Comparison of ENCODE assay signal across 13 cellular contexts in the genomic region with DNA sequence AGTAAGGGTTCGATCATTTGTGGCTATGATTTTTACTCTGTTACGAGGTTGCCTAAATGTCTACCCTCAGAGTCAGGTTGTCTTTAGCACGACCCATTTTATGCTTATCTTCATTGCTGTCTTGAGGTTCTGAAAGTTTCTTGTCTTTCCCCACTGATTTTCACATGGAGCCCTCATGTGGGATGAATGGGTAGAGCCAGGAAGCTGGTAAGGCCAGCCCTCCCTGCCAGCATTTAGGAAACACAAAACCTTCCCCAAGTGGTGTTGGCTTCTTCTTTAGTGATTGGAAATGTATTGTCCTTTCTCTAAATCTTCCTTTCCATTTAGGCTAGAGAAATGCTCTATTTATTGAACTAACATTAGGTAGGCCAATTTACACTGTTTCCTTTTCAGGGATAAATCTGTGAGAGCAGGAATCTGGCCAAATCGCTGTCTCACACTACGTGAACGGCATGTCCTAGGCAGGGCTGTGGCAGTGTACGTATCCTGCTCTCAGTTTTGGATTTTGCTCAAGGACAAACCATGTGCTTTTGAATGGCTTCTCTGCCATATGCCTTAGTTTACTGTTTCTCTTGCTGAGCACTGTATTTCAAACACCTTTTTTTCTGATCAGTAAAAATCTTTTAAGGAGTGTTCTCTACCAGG. TPM values are rescaled to one million over a fixed set of nuclear protein-coding genes. Genes with fewer than 3 reads are reported as not detected.
A peak's percentile ranks its signal among the peaks of the same experiment; 100 is the strongest.
DNase-seq lines count a peak whose midpoint lies in the region; ATAC-seq and TF ChIP-seq lines count a peak whose summit lies in the region.
"Had no signal": no experiment of that assay in that cellular context is flagged by ENCODE, and none has a peak within 500 bp of the region (broad histone marks: within the 10 kb centered on the region; RNA-seq: fewer than 3 reads in every experiment).

No MANE protein-coding gene starts in this region.

- no peaks in the 10 kb centered on the region for H3K9me3 ChIP-seq in left ventricle myocardium inferior (replicated peaks)
- no peaks in the 10 kb centered on the region for H3K9me3 ChIP-seq in prostate gland
- H3K9me3 ChIP-seq: thyroid gland had no signal

- ATAC-seq in GM18520 (IDR thresholded peaks at IDR 0.05; ENCODE audit: unreplicated experiment): no peak

- H3K4me3 ChIP-seq in AG09309 (ENCODE audit: control insufficient read depth, low read depth, low read length): no peak overlapping the region
- H3K4me3 ChIP-seq in left ventricle myocardium inferior: no peak overlapping the region
- H3K4me3 ChIP-seq in prostate gland: no peak overlapping the region
- H3K4me3 ChIP-seq: thyroid gland had no signal

- peak; percentile 27 for TF ChIP-seq CTCF in AG09309 (IDR thresholded peaks at IDR 0.05; ENCODE audit: control insufficient read depth, insufficient read depth, low read depth, low read length, missing control alignments)
- TF ChIP-seq CTCF in left ventricle myocardium inferior (IDR thresholded peaks at IDR 0.05; ENCODE audit: borderline replicate concordance): peak; percentile 53
- peak in 1 of 4 experiments; percentile 25 for TF ChIP-seq CTCF in prostate gland (IDR thresholded peaks at IDR 0.05)

- DNase-seq in AG09309 (ENCODE audit: low read depth) (no peak), astrocyte of the hippocampus (ENCODE audit: low read depth, low spot score) (peak; percentile 28), left ventricle myocardium inferior (peak; percentile 47), prostate gland (ENCODE audit: low spot score) (peak; percentile 79), erythroblast (lab: John Stamatoyannopoulos, UW) (no peak), NCI-H524 treated with DMSO at 0.1 percent for 48 hours (lab: John Stamatoyannopoulos, UW) (no peak)
- no peak for DNase-seq in effector CD4-positive, alpha-beta T cell
- DNase-seq: activated CD8-positive, alpha-beta memory T cell treated with anti-CD3 and anti-CD28 coated beads, Interleukin-2, amount 50 U/mL, for 4 hours; activated naive CD8-positive, alpha-beta T cell treated with anti-CD3 and anti-CD28 coated beads, Interleukin-2, amount 10 ng/mL, durations not matched to agents 7 days and 5 days; NCI-H2029 had no signal

- H3K27me3 ChIP-seq in left ventricle myocardium inferior (ENCODE audit: low read depth): no peaks in the 10 kb centered on the region
- no peaks in the 10 kb centered on the region for H3K27me3 ChIP-seq in prostate gland (replicated peaks; ENCODE audit: insufficient read depth)
- H3K27me3 ChIP-seq: thyroid gland had no signal

- peaks cover 87% of the 10 kb centered on the region for H3K4me1 ChIP-seq in left ventricle myocardium inferior
- H3K4me1 ChIP-seq in prostate gland (replicated peaks): peaks cover 10% of the 10 kb centered on the region
- H3K4me1 ChIP-seq: thyroid gland had no signal

- H3K36me3 ChIP-seq in left ventricle myocardium inferior (peaks cover 64% of the 10 kb centered on the region), prostate gland (no peaks in the 10 kb centered on the region)
- H3K36me3 ChIP-seq: thyroid gland had no signal

- H3K27ac ChIP-seq in left ventricle myocardium inferior (replicated peaks) (peak overlapping the region; percentile 87), prostate gland (peak overlapping the region; percentile 62 to 70)
- H3K27ac ChIP-seq: KMS-11, thyroid gland had no signal

- TF ChIP-seq POLR2A in prostate gland (IDR thresholded peaks at IDR 0.05) (no peak), erythroblast (IDR thresholded peaks at IDR 0.05; ENCODE audit: low read length) (no peak)

- intact Hi-C loops in left ventricle myocardium inferior (cut with micrococcal nuclease) (no loop called here), prostate gland (cut with DNase I) (loop anchor here (2.0 kb wide), 1 partner anchor 25 kb away; no protein-coding TSS in a partner anchor)

- 25% methylated on average over 7 of the region's 7 CpGs for WGBS in prostate gland

RNA-seq across cellular contexts. Expression of a gene that starts 43.7 kb away (rescaled TPM):
- total RNA-seq in left ventricle myocardium inferior (934 TPM), prostate gland (10 to 100 TPM; 14.9 to 25.1 TPM)
- total RNA-seq: activated naive CD8-positive, alpha-beta T cell treated with anti-CD3 and anti-CD28 coated beads, Interleukin-2, amount 10 ng/mL, durations not matched to agents 7 days and 5 days had no signal

Comparison
In these comparisons a context has a peak if more than half of its experiments do, and no peak if none do; other contexts are left out.
1. DNase-seq: peak in astrocyte of the hippocampus (single experiment), left ventricle myocardium inferior (single experiment) and prostate gland (single experiment); none in AG09309 (single experiment), erythroblast (0 of 2), NCI-H524 treated with DMSO at 0.1 percent for 48 hours (single experiment) and effector CD4-positive, alpha-beta T cell (single experiment).
2. RNA of a gene that starts 43.7 kb away (total RNA-seq): 934 TPM in left ventricle myocardium inferior (single experiment); 14.9 to 25.1 TPM in prostate gland; every median in the first group is over 10 times any median in the second.